32 cellular contexts compared by ENCODE assay signal in the genomic region with DNA sequence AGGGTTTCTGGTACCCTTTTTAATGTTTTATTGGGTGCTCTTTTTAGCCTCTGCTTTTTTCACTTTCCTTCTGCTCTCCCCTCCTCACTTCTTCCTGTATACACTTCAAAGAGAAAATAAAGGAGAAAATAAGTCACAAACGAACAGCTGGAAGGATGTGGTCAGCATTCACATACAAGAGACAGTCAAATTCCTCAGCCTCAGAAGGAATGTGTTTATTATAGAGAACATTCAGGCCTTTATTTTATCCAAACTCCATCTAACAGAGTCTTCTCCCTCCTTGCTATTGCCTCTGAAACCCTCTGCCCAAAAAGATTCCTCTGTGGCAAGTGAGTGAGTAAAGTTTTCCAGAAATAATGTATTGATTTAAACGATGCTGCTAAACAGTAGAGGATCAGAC.
DNase-seq lines count a peak whose midpoint lies in the region; ATAC-seq, FAIRE-seq and TF ChIP-seq lines count a peak whose summit lies in the region.
"Had no signal": no experiment of that assay in that cellular context is flagged by ENCODE, and none has a peak within 500 bp of the region (broad histone marks: within the 10 kb centered on the region; RNA-seq: fewer than 3 reads in every experiment).

No MANE protein-coding gene starts in this region.

- H3K9me1 ChIP-seq in IMR-90 (ENCODE audit: insufficient read depth, low read length) = no peaks in the 10 kb centered on the region

- peak overlapping the region; percentile 76; the same call in 1 of the 2 replicates for H2BK20ac ChIP-seq in IMR-90 (ENCODE audit: low read depth, low read length)

- H3K4me3 ChIP-seq in AG10803 (ENCODE audit: low read length) (no peak overlapping the region), IMR-90 (ENCODE audit: insufficient read depth, low read depth, low read length) (no peak overlapping the region), skeletal muscle cell (ENCODE audit: low read depth, low read length) (no peak overlapping the region)
- H3K4me3 ChIP-seq: lung, neural progenitor cell, prostate gland, skin epidermis had no signal

- peak overlapping the region; percentile 6 for H3K27ac Mint-ChIP-seq in endothelial cell (ENCODE audit: unreplicated experiment)
- H3K27ac Mint-ChIP-seq: activated naive CD8-positive, alpha-beta T cell treated with anti-CD3 and anti-CD28 coated beads, Interleukin-2, amount 50 U/mL, for 24 hours; CD4-positive, alpha-beta T cell; neural progenitor cell; type B pancreatic cell had no signal

- H3K18ac ChIP-seq in IMR-90 (ENCODE audit: low read depth, low read length) = no peak overlapping the region; the same call in none of the 2 replicates

- no peak overlapping the region for H2AK5ac ChIP-seq in IMR-90 (ENCODE audit: low read depth, low read length)

- no peak for FAIRE-seq in D721Med (lab: Jason Lieb, UNC)
- FAIRE-seq: GM18507, HTR-8/SVneo, RCC 7860, TTC549 had no signal

- TF ChIP-seq CTCF in AG10803 (conservative IDR thresholded peaks at IDR 0.05; ENCODE audit: low read length) (no peak), IMR-90 (conservative IDR thresholded peaks at IDR 0.05; ENCODE audit: low read depth, low read length) (no peak), endothelial cell (IDR thresholded peaks at IDR 0.05; ENCODE audit: unreplicated experiment) (no peak), D721Med (IDR thresholded peaks at IDR 0.05; ENCODE audit: insufficient read depth, missing control alignments) (no peak)

- H3K27ac ChIP-seq in IMR-90 (ENCODE audit: insufficient read depth, low read length) = peak overlapping the region; percentile 40; the same call in 1 of the 2 replicates
- H3K27ac ChIP-seq: KMS-11, neural progenitor cell, prostate gland had no signal

- H4K91ac ChIP-seq in IMR-90 (ENCODE audit: insufficient read depth, low read depth, low read length) = no peak overlapping the region; the same call in 1 of the 2 replicates

- in situ Hi-C loops in IMR-90 (cut with MboI; ENCODE audit: low sequenced_read_pairs) = no loop called here

- no peak overlapping the region for H3K4me3 Mint-ChIP-seq in endothelial cell (ENCODE audit: unreplicated experiment)
- H3K4me3 Mint-ChIP-seq: activated naive CD8-positive, alpha-beta T cell treated with anti-CD3 and anti-CD28 coated beads, Interleukin-2, amount 50 U/mL, for 24 hours; CD4-positive, alpha-beta T cell; neural progenitor cell; type B pancreatic cell had no signal

- DNase-seq in AG10803 (ENCODE audit: low read depth) (peak; percentile 65), IMR-90 (peak; percentile 59), endothelial cell (ENCODE audit: low spot score) (no peak), skeletal muscle cell (ENCODE audit: low read depth) (peak; percentile 8), D721Med (ENCODE audit: insufficient read length, low spot score) (no peak), C1 segment of cervical spinal cord (lab: John Stamatoyannopoulos, UW) (no peak)
- DNase-seq: activated CD4-positive, CD25-positive, alpha-beta regulatory T cell treated with anti-CD3 and anti-CD28 coated beads, Interleukin-2, amount 50 U/mL, for 72 hours; activated gamma-delta T cell; activated naive CD8-positive, alpha-beta T cell treated with anti-CD3 and anti-CD28 coated beads, Interleukin-2, amount 50 U/mL, for 24 hours; activated T-cell treated with anti-CD3 and anti-CD28 coated beads, Interleukin-2, amount 50 U/mL, for 1 hour; CD4-positive, alpha-beta T cell; cortex of kidney; GF-D8; glutamatergic neuron; GOT3; MV-4-11; NCI-H1694 treated with DMSO at 0.1 percent for 48 hours; NCI-H2171 treated with DMSO at 0.1 percent for 48 hours; NCI-H526 treated with DMSO at 0.1 percent for 48 hours; stimulated activated CD4-positive, alpha-beta T cell treated with anti-CD3 and anti-CD28 coated beads, Interleukin-1b, Interleukin-23, amount 100 ng/mL, for 48 hours had no signal

- peaks cover 4% of the 10 kb centered on the region; the same call in 1 of the 2 replicates for H3K4me1 ChIP-seq in IMR-90 (ENCODE audit: control insufficient read depth, insufficient read depth, low read length)
- H3K4me1 ChIP-seq: neural progenitor cell, prostate gland had no signal

- H2BK15ac ChIP-seq in IMR-90 (ENCODE audit: low read depth, low read length) = no peak overlapping the region

- H3K23ac ChIP-seq in IMR-90 (ENCODE audit: low read depth, low read length) = no peak overlapping the region

- no peak overlapping the region for H2AK9ac ChIP-seq in IMR-90 (replicated peaks; ENCODE audit: low read depth, low read length, poor library complexity)

- no peaks in the 10 kb centered on the region for H3K27me3 Mint-ChIP-seq in endothelial cell (ENCODE audit: unreplicated experiment)
- H3K27me3 Mint-ChIP-seq: activated naive CD8-positive, alpha-beta T cell treated with anti-CD3 and anti-CD28 coated beads, Interleukin-2, amount 50 U/mL, for 24 hours; CD4-positive, alpha-beta T cell; type B pancreatic cell had no signal

- H2BK5ac ChIP-seq in IMR-90 (ENCODE audit: low read depth, low read length, poor library complexity, severe bottlenecking) = peak overlapping the region; percentile 79

- ATAC-seq in IMR-90 (ENCODE audit: low read depth) (peak; percentile 93), GM19452 (IDR thresholded peaks at IDR 0.05; ENCODE audit: unreplicated experiment) (no peak), GM21619 (IDR thresholded peaks at IDR 0.05; ENCODE audit: unreplicated experiment) (no peak)
- ATAC-seq: activated naive CD8-positive, alpha-beta T cell treated with anti-CD3 and anti-CD28 coated beads, Interleukin-2, amount 50 U/mL, for 24 hours had no signal

- no peaks in the 10 kb centered on the region for H3K36me3 Mint-ChIP-seq in endothelial cell (ENCODE audit: low read depth, unreplicated experiment)
- H3K36me3 Mint-ChIP-seq: neural progenitor cell, type B pancreatic cell had no signal

- CTCF ChIA-PET in IMR-90 (lab: Yijun Ruan, JAX) = interaction anchor here (0.6 kb wide), 1 partner anchor 15 kb away, joined by 3 read pairs; no protein-coding TSS in a partner anchor

- dilution Hi-C loops in IMR-90 (cut with HindIII; ENCODE audit: low sequenced_read_pairs, unreplicated experiment) = no loop called here

- no peak for TF ChIP-seq RAD21 in IMR-90 (IDR thresholded peaks at IDR 0.05; ENCODE audit: low read length)

- H4K5ac ChIP-seq in IMR-90 (ENCODE audit: low read depth, low read length) = no peak overlapping the region

- H3K56ac ChIP-seq in IMR-90 (ENCODE audit: extremely low read depth, insufficient read depth, low read length) = no peak overlapping the region

- H3K9me3 ChIP-seq in IMR-90 (ENCODE audit: control insufficient read depth, insufficient read depth, low read length) = peaks cover 3% of the 10 kb centered on the region; the same call in 1 of the 2 replicates
- H3K9me3 ChIP-seq: prostate gland had no signal

- H3K4me2 ChIP-seq in IMR-90 (ENCODE audit: low read depth, low read length) = no peak overlapping the region
- H3K4me2 ChIP-seq: KMS-11, neural progenitor cell had no signal

- peak overlapping the region; percentile 76 for H2BK120ac ChIP-seq in IMR-90 (ENCODE audit: low read depth, low read length)

- no peak for TF ChIP-seq POLR2A in IMR-90 (IDR thresholded peaks at IDR 0.05; ENCODE audit: low read depth, low read length)

- H4K8ac ChIP-seq in IMR-90 (ENCODE audit: low read depth in 2 of 2, low read length in 2 of 2) = peak overlapping the region; percentile 14 to 46; a peak in 2 of 4 replicates

- no peak overlapping the region for H3K14ac ChIP-seq in IMR-90 (replicated peaks; ENCODE audit: low read depth, low read length)

- H3K79me1 ChIP-seq in IMR-90 (ENCODE audit: low read depth in 1 of 2, low read length in 2 of 2) = no peaks in the 10 kb centered on the region

- no peaks in the 10 kb centered on the region for H4K20me1 ChIP-seq in IMR-90 (ENCODE audit: insufficient read depth, low read length)

- no peak overlapping the region for H3K9ac ChIP-seq in IMR-90 (ENCODE audit: low read depth, low read length)
- H3K9ac ChIP-seq: KMS-11, neural progenitor cell had no signal

- H3K9me3 Mint-ChIP-seq in endothelial cell (ENCODE audit: unreplicated experiment) = no peaks in the 10 kb centered on the region
- H3K9me3 Mint-ChIP-seq: neural progenitor cell, type B pancreatic cell had no signal

- no peaks in the 10 kb centered on the region for H3K36me3 ChIP-seq in IMR-90 (ENCODE audit: control insufficient read depth, insufficient read depth, low read length)
- H3K36me3 ChIP-seq: neural progenitor cell, prostate gland had no signal

- WGBS in IMR-90 (ENCODE audit: extremely low coverage in 2 of 2, insufficient read length in 1 of 2), 2 experiments = no CpG with 5 or more reads among the region's 2 CpGs

- H3K4ac ChIP-seq in IMR-90 (ENCODE audit: low read depth, low read length) = no peak overlapping the region

- BruUV-seq in IMR-90 (replicated peaks; lab: Mats Ljungman, UMichigan) = no TSS peak

- intact Hi-C loops in IMR-90 (cut with micrococcal nuclease) = loop anchor here (1.0 kb wide), 1 partner anchor 43 kb away; no protein-coding TSS in a partner anchor

- H2AFZ ChIP-seq in IMR-90 (replicated peaks; ENCODE audit: low read length, poor library complexity) = no peak overlapping the region
- H2AFZ ChIP-seq: neural progenitor cell had no signal

- no peaks in the 10 kb centered on the region for H3K27me3 ChIP-seq in IMR-90 (ENCODE audit: control insufficient read depth, insufficient read depth, low read length)
- H3K27me3 ChIP-seq: neural progenitor cell had no signal

- POLR2A ChIA-PET in IMR-90 (lab: Charles Lee; ENCODE audit: unreplicated experiment) = no interaction called here

- peaks cover 5% of the 10 kb centered on the region for H3K4me1 Mint-ChIP-seq in endothelial cell (ENCODE audit: unreplicated experiment)
- H3K4me1 Mint-ChIP-seq: activated naive CD8-positive, alpha-beta T cell treated with anti-CD3 and anti-CD28 coated beads, Interleukin-2, amount 50 U/mL, for 24 hours; neural progenitor cell had no signal

TF ChIP-seq in IMR-90, 13 proteins besides CTCF, POLR2A, EP300 and RAD21 (continues in another document):
- TF ChIP-seq MAFK (IDR thresholded peaks at IDR 0.05; ENCODE audit: low read depth, low read length) (no peak), SMC3 (IDR thresholded peaks at IDR 0.05; ENCODE audit: low read depth, low read length) (no peak), MXI1 (IDR thresholded peaks at IDR 0.05; ENCODE audit: borderline replicate concordance, low read depth, low read length) (no peak), RFX5 (IDR thresholded peaks at IDR 0.05; ENCODE audit: low read depth, low read length) (no peak), RCOR1 (IDR thresholded peaks at IDR 0.05; ENCODE audit: insufficient replicate concordance, low read length) (no peak), CHD1 (IDR thresholded peaks at IDR 0.05; ENCODE audit: low read depth, low read length) (no peak)
- TF ChIP-seq, protein P1, sequence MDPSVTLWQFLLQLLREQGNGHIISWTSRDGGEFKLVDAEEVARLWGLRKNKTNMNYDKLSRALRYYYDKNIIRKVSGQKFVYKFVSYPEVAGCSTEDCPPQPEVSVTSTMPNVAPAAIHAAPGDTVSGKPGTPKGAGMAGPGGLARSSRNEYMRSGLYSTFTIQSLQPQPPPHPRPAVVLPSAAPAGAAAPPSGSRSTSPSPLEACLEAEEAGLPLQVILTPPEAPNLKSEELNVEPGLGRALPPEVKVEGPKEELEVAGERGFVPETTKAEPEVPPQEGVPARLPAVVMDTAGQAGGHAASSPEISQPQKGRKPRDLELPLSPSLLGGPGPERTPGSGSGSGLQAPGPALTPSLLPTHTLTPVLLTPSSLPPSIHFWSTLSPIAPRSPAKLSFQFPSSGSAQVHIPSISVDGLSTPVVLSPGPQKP (IDR thresholded peaks at IDR 0.05; ENCODE audit: borderline replicate concordance, low read depth, low read length) = no peak

Comparison
In these comparisons a context has a peak if more than half of its experiments do, and no peak if none do; other contexts are left out.
1. DNase-seq: peak in AG10803 (single experiment), IMR-90 (single experiment) and skeletal muscle cell (single experiment); none in endothelial cell (single experiment), D721Med (single experiment) and C1 segment of cervical spinal cord (0 of 14).